In the genomic region with DNA sequence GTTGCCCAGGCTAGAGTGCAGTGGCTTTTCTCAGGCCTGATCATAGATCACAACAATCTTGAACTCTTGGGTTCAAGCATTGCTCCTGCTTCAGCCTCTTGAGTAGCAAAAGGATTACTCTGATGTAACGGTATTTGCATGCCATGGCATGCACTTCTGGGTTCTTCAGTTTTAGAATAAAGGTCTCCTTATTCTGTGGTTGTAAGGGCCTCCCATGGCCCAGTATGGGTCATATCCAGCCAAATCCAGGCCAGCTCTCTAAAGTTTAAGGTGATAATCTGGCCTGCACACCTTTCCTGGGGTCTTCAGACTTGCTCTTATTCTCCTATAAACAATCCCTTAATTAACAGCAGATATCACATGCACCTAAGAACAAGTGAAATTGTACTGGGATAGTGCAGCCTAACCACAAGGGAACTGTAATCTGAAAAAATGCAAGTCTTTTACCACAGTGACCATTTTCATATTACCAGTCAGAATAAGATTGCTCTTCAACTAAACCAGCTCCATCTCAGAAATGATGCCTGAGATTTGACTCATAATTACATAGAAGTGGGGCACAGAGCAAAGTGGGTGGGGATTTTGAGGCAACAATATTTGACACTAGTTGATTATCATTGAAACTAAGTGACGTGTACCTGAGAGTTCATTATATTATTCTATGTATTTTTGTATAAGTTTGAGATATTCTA, we compare ENCODE assay signal across 14 cellular contexts. TPM values are rescaled to one million over a fixed set of nuclear protein-coding genes. Genes with fewer than 3 reads are reported as not detected.
DNase-seq lines count a peak whose midpoint lies in the region; ATAC-seq, FAIRE-seq and TF ChIP-seq lines count a peak whose summit lies in the region.
"Had no signal": no experiment of that assay in that cellular context is flagged by ENCODE, and none has a peak within 500 bp of the region (broad histone marks: within the 10 kb centered on the region; RNA-seq: fewer than 3 reads in every experiment).

No MANE protein-coding gene starts in this region.

- H3K9me3 Mint-ChIP-seq in type B pancreatic cell: peaks cover 4% of the 10 kb centered on the region

- FAIRE-seq in GM12878 (lab: Jason Lieb, UNC): peak; percentile 69
- FAIRE-seq: D721Med, RCC 7860 had no signal

- H3K4me3 Mint-ChIP-seq in type B pancreatic cell: no peak overlapping the region
- H3K4me3 Mint-ChIP-seq: activated naive CD4-positive, alpha-beta T cell treated with anti-CD3 and anti-CD28 coated beads, Interleukin-2, amount 50 U/mL, for 24 hours had no signal

- H3K27ac ChIP-seq in GM12878 (ENCODE audit: control insufficient read depth, insufficient read depth): no peak overlapping the region

- in situ Hi-C loops in GM12878 (cut with MboI): no loop called here

- H3K27me3 ChIP-seq in GM12878 (replicated peaks in 1 of 2; ENCODE audit: control insufficient read depth in 2 of 2, insufficient read depth in 2 of 2, low read length in 1 of 2): no peaks in the 10 kb centered on the region

- 2% methylated on average over 2 of the region's 2 CpGs for WGBS in GM12878 (ENCODE audit: insufficient coverage, insufficient replicate concordance, low lambda C conversion rate, missing lambda C conversion rate)

- no peak overlapping the region for H3K4me2 ChIP-seq in GM12878 (ENCODE audit: control insufficient read depth, insufficient read depth)

- CTCF ChIA-PET in GM12878 (lab: Yijun Ruan, JAX): interaction anchor here (0.8 to 3.0 kb wide), 4 partner anchors 9 to 157 kb away, joined by 3 to 14 read pairs (median 6); no protein-coding TSS in a partner anchor

- TF ChIP-seq EP300 in GM12878 (IDR thresholded peaks at IDR 0.05; ENCODE audit: borderline replicate concordance in 1 of 2, control insufficient read depth in 1 of 2, low read depth in 2 of 2, low read length in 2 of 2): peak; percentile 39 to 54; a peak in 2 of 4 replicates

- peaks cover 12% of the 10 kb centered on the region for H3K4me1 ChIP-seq in GM12878 (ENCODE audit: control insufficient read depth, insufficient read depth, low read length)

- POLR2A ChIA-PET in GM12878 (lab: Charles Lee): interaction anchor here (0.6 to 1.3 kb wide), 3 partner anchors 123 to 387 kb away, joined by 3 to 6 read pairs (median 5); no protein-coding TSS in a partner anchor

- TF ChIP-seq CTCF in GM12878 (IDR thresholded peaks at IDR 0.05 in 2 of 3, conservative IDR thresholded peaks at IDR 0.05 in 1 of 3; ENCODE audit: control insufficient read depth in 2 of 3, extremely low read depth in 1 of 3, insufficient read depth in 1 of 3, low read depth in 3 of 3, low read length in 3 of 3): no peak
- TF ChIP-seq CTCF in type B pancreatic cell (conservative IDR thresholded peaks at IDR 0.05): no peak

- H3K4me1 Mint-ChIP-seq in type B pancreatic cell (ENCODE audit: unreplicated experiment): no peaks in the 10 kb centered on the region
- H3K4me1 Mint-ChIP-seq: activated naive CD4-positive, alpha-beta T cell treated with anti-CD3 and anti-CD28 coated beads, Interleukin-2, amount 50 U/mL, for 24 hours had no signal

- no peak overlapping the region for H2AFZ ChIP-seq in GM12878 (ENCODE audit: control insufficient read depth, low read depth, low read length)

- H3K36me3 ChIP-seq in GM12878 (ENCODE audit: control insufficient read depth in 2 of 2, insufficient read depth in 2 of 2, low read length in 1 of 2): no peaks in the 10 kb centered on the region

- ATAC-seq in GM18858 (IDR thresholded peaks at IDR 0.05; ENCODE audit: unreplicated experiment) (peak; percentile 82), GM21367 (IDR thresholded peaks at IDR 0.05; ENCODE audit: unreplicated experiment) (peak; percentile 64), HG03095 (IDR thresholded peaks at IDR 0.05; ENCODE audit: unreplicated experiment) (peak; percentile 83), GM12878 (peak; percentile 96)

- H3K9me3 ChIP-seq in GM12878 (replicated peaks; ENCODE audit: control insufficient read depth, insufficient read depth, low read length): no peaks in the 10 kb centered on the region

- no peak for TF ChIP-seq RAD21 in GM12878 (IDR thresholded peaks at IDR 0.05; ENCODE audit: insufficient read depth, low read depth, low read length)

- intact Hi-C loops in GM12878 (cut with micrococcal nuclease; ENCODE audit: unreplicated experiment): no loop called here

- no peak for TF ChIP-seq POLR2A in GM12878 (IDR thresholded peaks at IDR 0.05; ENCODE audit: low read depth, low read length)

- H3K27ac Mint-ChIP-seq in type B pancreatic cell: no peak overlapping the region
- H3K27ac Mint-ChIP-seq: activated naive CD4-positive, alpha-beta T cell treated with anti-CD3 and anti-CD28 coated beads, Interleukin-2, amount 50 U/mL, for 24 hours had no signal

- RAD21 ChIA-PET in GM12878 (lab: Charles Lee; ENCODE audit: unreplicated experiment): interaction anchor here (0.6 to 1.4 kb wide), 5 partner anchors 10 to 163 kb away, joined by 3 to 5 read pairs (median 3); a partner anchor contains a TSS

- no peak overlapping the region for H3K9ac ChIP-seq in GM12878 (ENCODE audit: control insufficient read depth, insufficient read depth, low read length)

- SMC1A ChIA-PET in GM12878 (lab: Charles Lee; ENCODE audit: uncharacterized antibody, unreplicated experiment): interaction anchor here (0.7 to 1.7 kb wide), 7 partner anchors 12 to 199 kb away, joined by 3 to 6 read pairs (median 3); no protein-coding TSS in a partner anchor

- H3K79me2 ChIP-seq in GM12878 (ENCODE audit: control insufficient read depth, insufficient read depth, low read length): no peaks in the 10 kb centered on the region

- DNase-seq in GM12878 (ENCODE audit: low read depth, low spot score) (peak; percentile 40), SKM-1 treated with dmso at 0.1 percent for 144 hours (lab: John Stamatoyannopoulos, UW; ENCODE audit: unreplicated experiment) (no peak), GF-D8 (lab: John Stamatoyannopoulos, UW) (no peak), type B pancreatic cell (ENCODE audit: extremely low spot score, unreplicated experiment) (no peak)
- DNase-seq: effector memory CD4-positive, alpha-beta T cell; hypothalamus; NCI-H2081; retina had no signal

- BruUV-seq in GM12878 (replicated peaks; lab: Mats Ljungman, UMichigan): no TSS peak

- H3K36me3 Mint-ChIP-seq in type B pancreatic cell: no peaks in the 10 kb centered on the region

- H3K4me3 ChIP-seq in GM12878: no peak overlapping the region

- no peaks in the 10 kb centered on the region for H3K27me3 Mint-ChIP-seq in type B pancreatic cell
- H3K27me3 Mint-ChIP-seq: activated naive CD4-positive, alpha-beta T cell treated with anti-CD3 and anti-CD28 coated beads, Interleukin-2, amount 50 U/mL, for 24 hours had no signal

- H4K20me1 ChIP-seq in GM12878 (ENCODE audit: control insufficient read depth, insufficient read depth): no peaks in the 10 kb centered on the region

TF ChIP-seq in GM12878, 131 proteins besides CTCF, POLR2A, EP300 and RAD21 (continues in another document):
- TF ChIP-seq BMI1 (IDR thresholded peaks at IDR 0.05; ENCODE audit: borderline replicate concordance) (no peak), RBBP5 (conservative IDR thresholded peaks at IDR 0.05) (no peak)
- TF ChIP-seq, protein P1, sequence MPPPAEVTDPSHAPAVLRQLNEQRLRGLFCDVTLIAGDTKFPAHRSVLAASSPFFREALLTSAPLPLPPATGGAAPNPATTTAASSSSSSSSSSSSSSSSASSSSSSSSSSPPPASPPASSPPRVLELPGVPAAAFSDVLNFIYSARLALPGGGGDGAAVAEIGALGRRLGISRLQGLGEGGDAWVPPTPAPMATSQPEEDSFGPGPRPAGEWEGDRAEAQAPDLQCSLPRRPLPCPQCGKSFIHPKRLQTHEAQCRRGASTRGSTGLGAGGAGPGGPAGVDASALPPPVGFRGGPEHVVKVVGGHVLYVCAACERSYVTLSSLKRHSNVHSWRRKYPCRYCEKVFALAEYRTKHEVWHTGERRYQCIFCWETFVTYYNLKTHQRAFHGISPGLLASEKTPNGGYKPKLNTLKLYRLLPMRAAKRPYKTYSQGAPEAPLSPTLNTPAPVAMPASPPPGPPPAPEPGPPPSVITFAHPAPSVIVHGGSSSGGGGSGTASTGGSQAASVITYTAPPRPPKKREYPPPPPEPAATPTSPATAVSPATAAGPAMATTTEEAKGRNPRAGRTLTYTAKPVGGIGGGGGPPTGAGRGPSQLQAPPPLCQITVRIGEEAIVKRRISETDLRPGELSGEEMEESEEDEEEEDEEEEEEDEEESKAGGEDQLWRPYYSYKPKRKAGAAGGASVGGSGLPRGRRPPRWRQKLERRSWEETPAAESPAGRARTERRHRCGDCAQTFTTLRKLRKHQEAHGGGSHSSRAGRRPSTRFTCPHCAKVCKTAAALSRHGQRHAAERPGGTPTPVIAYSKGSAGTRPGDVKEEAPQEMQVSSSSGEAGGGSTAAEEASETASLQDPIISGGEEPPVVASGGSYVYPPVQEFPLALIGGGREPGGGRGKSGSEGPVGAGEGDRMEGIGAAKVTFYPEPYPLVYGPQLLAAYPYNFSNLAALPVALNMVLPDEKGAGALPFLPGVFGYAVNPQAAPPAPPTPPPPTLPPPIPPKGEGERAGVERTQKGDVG (CRISPR knock-in tag; IDR thresholded peaks at IDR 0.05): no peak

RNA-seq across cellular contexts. Expression of a gene that starts 25.4 kb away (rescaled TPM):
- total RNA-seq in GM12878 (2013; cell fraction: nucleolus; rRNA removed): 48.0 and 55.7 TPM in 2 replicates
- 27.3 and 30.5 TPM in 2 replicates for total RNA-seq in GM12878 (2014; rRNA removed)
- 27.0 and 27.9 TPM in 2 replicates for total RNA-seq in GM12878 (2014; rRNA removed; fragmentation: Illumina TruSeq; extraction: Trizol)
- 34.6 and 36.3 TPM in 2 replicates for total RNA-seq in GM12878 (2021)
- polyA plus RNA-seq in GM12878 (2011; ENCODE audit: low read depth): 9.2 TPM
- 46.8 and 65.7 TPM in 2 replicates for polyA plus RNA-seq in GM12878 (2011; rRNA removed)
- 22.3 and 31.5 TPM in 2 replicates for polyA plus RNA-seq in GM12878 (2011; cell fraction: cytosol; rRNA removed)
- 6.3 and 9.5 TPM in 2 replicates for polyA plus RNA-seq in GM12878 (2011; cell fraction: nucleus; rRNA removed)
- 13.3 and 15.9 TPM in 2 replicates for polyA plus RNA-seq in GM12878 (2012)
- 54.9 and 70.4 TPM in 2 replicates for polyA plus RNA-seq in GM12878 (2014; fragmentation: Illumina TruSeq; extraction: Trizol)
- 10 to 100 TPM; 59.4 to 97.0 TPM for polyA plus RNA-seq in GM12878 (2014; fragmentation: Nextera tagmentation; extraction: Ambion mirVana)
- 18.6 and 23.0 TPM in 2 replicates for polyA plus RNA-seq in GM12878 (2014; rRNA removed)
- 10 to 100 TPM; 61.1 to 65.7 TPM for polyA plus RNA-seq in GM12878 (2016; fragmentation: Nextera tagmentation; extraction: Ambion mirVana)
- 16.4 and 18.9 TPM in 2 replicates for polyA minus RNA-seq in GM12878 (2011; rRNA and poly(A)+ RNA removed)
- 4.8 and 6.2 TPM in 2 replicates for polyA minus RNA-seq in GM12878 (2011; cell fraction: cytosol; rRNA and poly(A)+ RNA removed)
- 6.9 and 13.2 TPM in 2 replicates for polyA minus RNA-seq in GM12878 (2011; cell fraction: nucleus; rRNA and poly(A)+ RNA removed)
- 53.2 and 55.7 TPM in 2 replicates for total RNA-seq in type B pancreatic cell (ENCODE audit: low replicate concordance)
